In genomic region chr4:722851-723360, GRCh38 we compare ENCODE assay signal across 16 cellular contexts. TPM values are rescaled to one million over a fixed set of nuclear protein-coding genes. Genes with fewer than 3 reads are reported as not detected.
"Had no signal": no experiment of that assay in that cellular context is flagged by ENCODE, and none has a peak within 500 bp of the region (broad histone marks: within the 10 kb centered on the region; RNA-seq: fewer than 3 reads in every experiment).

No MANE protein-coding gene starts in this region.

- H3K9me3 Mint-ChIP-seq: activated CD4-positive, alpha-beta memory T cell treated with anti-CD3 and anti-CD28 coated beads for 36 hours; activated naive CD4-positive, alpha-beta T cell treated with anti-CD3 and anti-CD28 coated beads for 36 hours; activated naive CD8-positive, alpha-beta T cell treated with anti-CD3 and anti-CD28 coated beads, Interleukin-2, amount 50 U/mL, for 24 hours; naive thymus-derived CD8-positive, alpha-beta T cell; stimulated activated naive B cell treated with anti-CD40 and anti-IgM and Interleukin-4, amounts not matched to agents 10 μg/mL and 1 μg/mL and 100 μg/mL, for 72 hours had no signal

- H3K4me3 Mint-ChIP-seq: activated CD4-positive, alpha-beta memory T cell treated with anti-CD3 and anti-CD28 coated beads for 36 hours; activated naive CD4-positive, alpha-beta T cell treated with anti-CD3 and anti-CD28 coated beads for 36 hours; activated naive CD8-positive, alpha-beta T cell treated with anti-CD3 and anti-CD28 coated beads, Interleukin-2, amount 50 U/mL, for 24 hours; naive thymus-derived CD8-positive, alpha-beta T cell; stimulated activated naive B cell treated with anti-CD40 and anti-IgM and Interleukin-4, amounts not matched to agents 10 μg/mL and 1 μg/mL and 100 μg/mL, for 72 hours had no signal

- ATAC-seq: activated naive CD8-positive, alpha-beta T cell treated with anti-CD3 and anti-CD28 coated beads, Interleukin-2, amount 50 U/mL, for 24 hours; foreskin keratinocyte; naive thymus-derived CD8-positive, alpha-beta T cell; pancreas; stimulated activated naive B cell treated with anti-CD40 and anti-IgM and Interleukin-4, amounts not matched to agents 10 μg/mL and 1 μg/mL and 100 μg/mL, for 72 hours had no signal

- H3K27ac Mint-ChIP-seq: activated CD4-positive, alpha-beta memory T cell treated with anti-CD3 and anti-CD28 coated beads for 36 hours; activated naive CD4-positive, alpha-beta T cell treated with anti-CD3 and anti-CD28 coated beads for 36 hours; activated naive CD8-positive, alpha-beta T cell treated with anti-CD3 and anti-CD28 coated beads, Interleukin-2, amount 50 U/mL, for 24 hours had no signal

- DNase-seq: activated CD4-positive, alpha-beta memory T cell treated with anti-CD3 and anti-CD28 coated beads for 36 hours; activated CD4-positive, alpha-beta T cell treated with anti-CD3 and anti-CD28 coated beads for 48 hours; activated naive CD4-positive, alpha-beta T cell treated with anti-CD3 and anti-CD28 coated beads for 36 hours; activated naive CD8-positive, alpha-beta T cell treated with anti-CD3 and anti-CD28 coated beads, Interleukin-2, amount 50 U/mL, for 24 hours; activated T-cell treated with anti-CD3 and anti-CD28 coated beads, Interleukin-2, amount 50 U/mL, for 48 hours; body of pancreas; erythroblast; kidney; lower lobe of right lung; naive thymus-derived CD8-positive, alpha-beta T cell; stimulated activated CD4-positive, alpha-beta T cell treated with anti-CD3 and anti-CD28 coated beads, Interleukin-2, amount 100 ng/mL, for 48 hours; stimulated activated CD8-positive, alpha-beta memory T cell treated with anti-CD3 and anti-CD28 coated beads, Interleukin-4, amount 100 ng/mL, for 48 hours; stimulated activated naive B cell treated with anti-CD40 and anti-IgM and Interleukin-4, amounts not matched to agents 10 μg/mL and 1 μg/mL and 100 μg/mL, for 72 hours; upper lobe of right lung had no signal

- H3K27me3 Mint-ChIP-seq: activated CD4-positive, alpha-beta memory T cell treated with anti-CD3 and anti-CD28 coated beads for 36 hours; activated naive CD8-positive, alpha-beta T cell treated with anti-CD3 and anti-CD28 coated beads, Interleukin-2, amount 50 U/mL, for 24 hours; naive thymus-derived CD8-positive, alpha-beta T cell; stimulated activated naive B cell treated with anti-CD40 and anti-IgM and Interleukin-4, amounts not matched to agents 10 μg/mL and 1 μg/mL and 100 μg/mL, for 72 hours had no signal

RNA-seq across cellular contexts. Expression of gene SLC49A3, which starts 34.0 kb away (rescaled TPM):
- total RNA-seq: activated naive CD4-positive, alpha-beta T cell treated with anti-CD3 and anti-CD28 coated beads for 36 hours had no signal
